Comparison of ENCODE assay signal across 8 cellular contexts in genomic region chr2:207792244-207792785, GRCh38. TPM values are rescaled to one million over a fixed set of nuclear protein-coding genes. Genes with fewer than 3 reads are reported as not detected.
DNase-seq lines count a peak whose midpoint lies in the region; ATAC-seq and TF ChIP-seq lines count a peak whose summit lies in the region.

No MANE protein-coding gene starts in this region.

- H3K27ac ChIP-seq in DOHH2 (ENCODE audit: low read depth, low read length) (no peak overlapping the region), mesenchymal stem cell (ENCODE audit: low read length, poor library complexity, severe bottlenecking) (peak overlapping the region; percentile 33)

- peak overlapping the region; percentile 11 to 69 for H3K18ac ChIP-seq in mesenchymal stem cell (ENCODE audit: low read depth in 1 of 2, low read length in 2 of 2)

- 29% methylated on average over 4 of the region's 6 CpGs for WGBS in mesenchymal stem cell

- no peaks in the 10 kb centered on the region for H3K9me3 ChIP-seq in DOHH2 (ENCODE audit: control insufficient read depth, insufficient read depth, low read length)
- H3K9me3 ChIP-seq in mesenchymal stem cell (ENCODE audit: control insufficient read depth, low read length): no peaks in the 10 kb centered on the region

- H3K4me2 ChIP-seq in DOHH2 (ENCODE audit: low read length) (peak overlapping the region; percentile 39), mesenchymal stem cell (ENCODE audit: low read length, poor library complexity, severe bottlenecking) (no peak overlapping the region)

- H4K20me1 ChIP-seq in DOHH2 (ENCODE audit: control insufficient read depth, insufficient read depth, low read depth, low read length): no peaks in the 10 kb centered on the region

- H4K91ac ChIP-seq in mesenchymal stem cell (ENCODE audit: low read length): peak overlapping the region; percentile 70

- no peak overlapping the region for H3K9ac ChIP-seq in mesenchymal stem cell (ENCODE audit: low read length)

- peak overlapping the region; percentile 71 for H2BK120ac ChIP-seq in mesenchymal stem cell (ENCODE audit: low read depth, low read length)

- H3K79me1 ChIP-seq in mesenchymal stem cell (replicated peaks; ENCODE audit: low read length, poor library complexity, severe bottlenecking): no peaks in the 10 kb centered on the region

- no peaks in the 10 kb centered on the region for H3K79me2 ChIP-seq in DOHH2 (ENCODE audit: control insufficient read depth, low read length)

- H2BK12ac ChIP-seq in mesenchymal stem cell (ENCODE audit: low read length in 2 of 2): peak overlapping the region in 1 of 2 experiments; percentile 79

- peak overlapping the region; percentile 71 for H2AK5ac ChIP-seq in mesenchymal stem cell (ENCODE audit: low read length, severe bottlenecking)

- H3K9me2 ChIP-seq in DOHH2 (replicated peaks; ENCODE audit: control insufficient read depth, low read length): no peaks in the 10 kb centered on the region

- no peak for TF ChIP-seq CTCF in DOHH2 (IDR thresholded peaks at IDR 0.05; ENCODE audit: low read depth, low read length, poor library complexity, severe bottlenecking)

- 0 out of 2 replicates have a peak, but pooled peaks cover 2% of the 10 kb centered on the region for H3K27me3 ChIP-seq in DOHH2 (ENCODE audit: control insufficient read depth, low read length)
- no peaks in the 10 kb centered on the region for H3K27me3 ChIP-seq in mesenchymal stem cell (ENCODE audit: control insufficient read depth in 1 of 2, insufficient read depth in 1 of 2, low read length in 2 of 2)

- no peak overlapping the region for H3K14ac ChIP-seq in mesenchymal stem cell (ENCODE audit: low read length in 2 of 2)

- H3K4me3 ChIP-seq in DOHH2 (ENCODE audit: low read length): no peak overlapping the region
- no peak overlapping the region for H3K4me3 ChIP-seq in mesenchymal stem cell (ENCODE audit: insufficient read depth in 1 of 2, low read depth in 1 of 2, low read length in 2 of 2)

- DNase-seq in Kasumi-1 (lab: John Stamatoyannopoulos, UW) (peak; percentile 48 to 62), astrocyte of the hippocampus (ENCODE audit: low read depth, low spot score) (peak; percentile 87), mesenchymal stem cell (peak; percentile 70), D341Med (ENCODE audit: low spot score) (no peak), NAMALWA (ENCODE audit: low spot score) (no peak)

- ATAC-seq in HG02588 (IDR thresholded peaks at IDR 0.05; ENCODE audit: unreplicated experiment) (no peak), GM18505 (IDR thresholded peaks at IDR 0.05; ENCODE audit: unreplicated experiment) (no peak)

- no peak overlapping the region for H3K23ac ChIP-seq in mesenchymal stem cell (ENCODE audit: low read length in 2 of 2)

- peak overlapping the region; percentile 89 for H2AFZ ChIP-seq in mesenchymal stem cell (ENCODE audit: low read depth, low read length)

- no peak for TF ChIP-seq POLR2A in GM18505 (IDR thresholded peaks at IDR 0.05; ENCODE audit: borderline replicate concordance, extremely low read depth, insufficient read depth, insufficient read length)

- H2BK5ac ChIP-seq in mesenchymal stem cell (ENCODE audit: low read depth, low read length, poor library complexity, severe bottlenecking): no peak overlapping the region

- H4K8ac ChIP-seq in mesenchymal stem cell (ENCODE audit: low read length): peak overlapping the region; percentile 89

- H3K4me1 ChIP-seq in DOHH2 (ENCODE audit: control insufficient read depth, low read length): peaks cover 4% of the 10 kb centered on the region
- peaks cover 13% of the 10 kb centered on the region for H3K4me1 ChIP-seq in mesenchymal stem cell (ENCODE audit: control insufficient read depth, insufficient read depth, low read depth, low read length)

- peak overlapping the region in 1 of 2 experiments; percentile 69 for H3K4ac ChIP-seq in mesenchymal stem cell (ENCODE audit: low read depth in 1 of 2, low read length in 2 of 2)

- H3F3A ChIP-seq in DOHH2 (ENCODE audit: control insufficient read depth, insufficient read depth): no peaks in the 10 kb centered on the region

- H2BK15ac ChIP-seq in mesenchymal stem cell (ENCODE audit: low read depth, poor library complexity, severe bottlenecking): peak overlapping the region; percentile 26

- no peaks in the 10 kb centered on the region for H3K36me3 ChIP-seq in DOHH2 (ENCODE audit: control insufficient read depth, low read length)
- H3K36me3 ChIP-seq in mesenchymal stem cell (ENCODE audit: control insufficient read depth in 1 of 2, insufficient read depth in 2 of 2, low read depth in 1 of 2, low read length in 2 of 2): no peaks in the 10 kb centered on the region

RNA-seq across cellular contexts. Expression of gene FZD5, which starts 22.6 kb away (rescaled TPM):
- 0.94 TPM for polyA plus RNA-seq in mesenchymal stem cell (2013, experiment 1 of 2)
- 0.99 TPM for polyA plus RNA-seq in mesenchymal stem cell (2013, experiment 2 of 2)

Comparison
In these comparisons a context has a peak if more than half of its experiments do, and no peak if none do; other contexts are left out.
1. DNase-seq: peak in Kasumi-1 (2 of 2), astrocyte of the hippocampus (single experiment) and mesenchymal stem cell (single experiment); none in D341Med (single experiment) and NAMALWA (single experiment).